35 cellular contexts compared by ENCODE assay signal in the genomic region with DNA sequence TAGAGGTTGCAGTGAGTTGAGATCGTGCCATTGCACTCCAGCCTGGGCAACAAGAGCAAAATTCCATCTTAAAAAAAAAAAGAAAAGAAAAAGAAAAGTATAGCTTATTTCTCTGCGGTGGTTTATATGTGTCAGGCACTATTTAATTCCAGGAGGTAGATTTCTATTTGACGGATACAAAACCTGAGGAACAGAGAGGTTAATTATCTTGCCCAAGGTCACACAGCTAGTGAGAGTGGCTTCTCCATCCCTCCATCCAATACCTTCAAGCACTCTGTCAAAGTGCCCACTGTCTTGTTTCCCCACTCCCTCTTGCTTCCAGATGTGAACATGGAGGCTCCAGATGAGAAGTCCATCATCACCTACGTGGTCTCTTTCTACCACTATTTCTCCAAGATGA.
"Had no signal": no experiment of that assay in that cellular context is flagged by ENCODE, and none has a peak within 500 bp of the region (broad histone marks: within the 10 kb centered on the region; RNA-seq: fewer than 3 reads in every experiment).

No MANE protein-coding gene starts in this region.

- DNase-seq: activated B cell treated with CpG ODN at 0.5 μM for 24 hours; activated CD4-positive, alpha-beta memory T cell treated with anti-CD3 and anti-CD28 coated beads, Interleukin-2, amount 10 ng/mL, durations not matched to agents 7 days and 5 days; activated CD4-positive, alpha-beta T cell treated with anti-CD3 and anti-CD28 coated beads for 4 hours; activated CD4-positive, alpha-beta T cell treated with anti-CD3 and anti-CD28 coated beads, Interleukin-2, amount 10 ng/mL, durations not matched to agents 24 days and 14 days; activated CD4-positive, alpha-beta T cell treated with anti-CD3 and anti-CD28 coated beads, Interleukin-2, amount 50 U/mL, for 48 hours; activated CD4-positive, CD25-positive, alpha-beta regulatory T cell treated with anti-CD3 and anti-CD28 coated beads, Interleukin-2, amount 50 U/mL, for 72 hours; activated CD8-positive, alpha-beta memory T cell treated with anti-CD3 and anti-CD28 coated beads for 24 hours; activated CD8-positive, alpha-beta memory T cell treated with anti-CD3 and anti-CD28 coated beads, Interleukin-2, amount 10 ng/mL, durations not matched to agents 7 days and 5 days; activated CD8-positive, alpha-beta memory T cell treated with anti-CD3 and anti-CD28 coated beads, Interleukin-2, amount 50 U/mL, for 48 hours; activated CD8-positive, alpha-beta T cell treated with anti-CD3 and anti-CD28 coated beads, Interleukin-2, amount 10 ng/mL, durations not matched to agents 7 days and 5 days; activated effector memory CD4-positive, alpha-beta T cell treated with Interleukin-2 at 50 U/mL for 16 hours; activated gamma-delta T cell; activated naive CD4-positive, alpha-beta T cell treated with anti-CD3 and anti-CD28 coated beads, Interleukin-2, amount 10 ng/mL, durations not matched to agents 7 days and 5 days; activated naive CD4-positive, alpha-beta T cell treated with Interleukin-2 at 50 U/mL for 16 hours; activated naive CD8-positive, alpha-beta T cell treated with anti-CD3 and anti-CD28 coated beads, Interleukin-2, amount 10 ng/mL, durations not matched to agents 7 days and 5 days; activated naive CD8-positive, alpha-beta T cell treated with anti-CD3 and anti-CD28 coated beads, Interleukin-2, amount 50 U/mL, for 24 hours; activated T-cell treated with anti-CD3 and anti-CD28 coated beads, Interleukin-2, amount 50 U/mL, for 24 hours; activated T-cell treated with anti-CD3 and anti-CD28 coated beads, Interleukin-2, amount 50 U/mL, for 48 hours; amygdala; anterior cingulate cortex; central memory CD4-positive, alpha-beta T cell; T-helper 1 cell; T-helper 2 cell; T-helper 9 cell had no signal

- H3K4me3 ChIP-seq: ascending aorta, cardiac muscle cell had no signal

- H3K9me3 Mint-ChIP-seq: activated B cell treated with CpG ODN at 0.5 μM for 24 hours; activated CD4-positive, alpha-beta memory T cell treated with anti-CD3 and anti-CD28 coated beads, Interleukin-2, amount 10 ng/mL, durations not matched to agents 7 days and 5 days; activated CD4-positive, alpha-beta T cell treated with anti-CD3 and anti-CD28 coated beads, Interleukin-2, amount 10 ng/mL, durations not matched to agents 24 days and 14 days; activated naive CD4-positive, alpha-beta T cell treated with anti-CD3 and anti-CD28 coated beads, Interleukin-2, amount 10 ng/mL, durations not matched to agents 7 days and 5 days; activated naive CD4-positive, alpha-beta T cell treated with anti-CD3 and anti-CD28 coated beads, Interleukin-2, amount 50 U/mL, for 24 hours; activated naive CD8-positive, alpha-beta T cell treated with anti-CD3 and anti-CD28 coated beads, Interleukin-2, amount 10 ng/mL, durations not matched to agents 7 days and 5 days; activated naive CD8-positive, alpha-beta T cell treated with anti-CD3 and anti-CD28 coated beads, Interleukin-2, amount 50 U/mL, for 24 hours; activated T-cell treated with anti-CD3 and anti-CD28 coated beads, Interleukin-2, amount 50 U/mL, for 24 hours; activated T-helper 2 cell treated with anti-CD3 and anti-CD28 coated beads, Interferon-gamma antibody, Interleukin-2, Interleukin-4, amounts not matched to agents 10 μg/mL and 5 μg/mL and 100 μg/mL, durations not matched to agents 14 hours and 24 hours and 36 hours; T-helper 1 cell treated with Interleukin-12 subunit alpha and Interleukin-12 subunit beta and Interleukin-4 antibody, amounts not matched to agents 30 μg/mL and 1 μg/mL, for 36 hours; T-helper 2 cell treated with Interferon-gamma antibody and Interleukin-4, amounts not matched to agents 5 μg/mL and 100 μg/mL, for 36 hours had no signal

- H3K4me3 Mint-ChIP-seq: activated B cell treated with CpG ODN at 0.5 μM for 24 hours; activated CD4-positive, alpha-beta memory T cell treated with anti-CD3 and anti-CD28 coated beads, Interleukin-2, amount 10 ng/mL, durations not matched to agents 7 days and 5 days; activated CD4-positive, alpha-beta T cell treated with anti-CD3 and anti-CD28 coated beads, Interleukin-2, amount 10 ng/mL, durations not matched to agents 24 days and 14 days; activated CD8-positive, alpha-beta memory T cell treated with anti-CD3 and anti-CD28 coated beads, Interleukin-2, amount 10 ng/mL, durations not matched to agents 7 days and 5 days; activated CD8-positive, alpha-beta T cell treated with anti-CD3 and anti-CD28 coated beads, Interleukin-2, amount 10 ng/mL, durations not matched to agents 7 days and 5 days; activated naive CD4-positive, alpha-beta T cell treated with anti-CD3 and anti-CD28 coated beads, Interleukin-2, amount 10 ng/mL, durations not matched to agents 7 days and 5 days; activated naive CD4-positive, alpha-beta T cell treated with anti-CD3 and anti-CD28 coated beads, Interleukin-2, amount 50 U/mL, for 24 hours; activated naive CD8-positive, alpha-beta T cell; activated naive CD8-positive, alpha-beta T cell treated with anti-CD3 and anti-CD28 coated beads, Interleukin-2, amount 10 ng/mL, durations not matched to agents 7 days and 5 days; activated naive CD8-positive, alpha-beta T cell treated with anti-CD3 and anti-CD28 coated beads, Interleukin-2, amount 50 U/mL, for 24 hours; activated T-cell treated with anti-CD3 and anti-CD28 coated beads, Interleukin-2, amount 50 U/mL, for 24 hours; brain; T-helper 1 cell treated with Interleukin-12 subunit alpha and Interleukin-12 subunit beta and Interleukin-4 antibody, amounts not matched to agents 30 μg/mL and 1 μg/mL, for 36 hours; T-helper 2 cell treated with Interferon-gamma antibody and Interleukin-4, amounts not matched to agents 5 μg/mL and 100 μg/mL, for 36 hours had no signal

- H3K27ac Mint-ChIP-seq: activated B cell treated with CpG ODN at 0.5 μM for 24 hours; activated CD4-positive, alpha-beta memory T cell treated with anti-CD3 and anti-CD28 coated beads, Interleukin-2, amount 10 ng/mL, durations not matched to agents 7 days and 5 days; activated CD4-positive, alpha-beta T cell treated with anti-CD3 and anti-CD28 coated beads, Interleukin-2, amount 10 ng/mL, durations not matched to agents 24 days and 14 days; activated CD8-positive, alpha-beta memory T cell treated with anti-CD3 and anti-CD28 coated beads, Interleukin-2, amount 10 ng/mL, durations not matched to agents 7 days and 5 days; activated CD8-positive, alpha-beta T cell treated with anti-CD3 and anti-CD28 coated beads, Interleukin-2, amount 10 ng/mL, durations not matched to agents 7 days and 5 days; activated naive CD4-positive, alpha-beta T cell treated with anti-CD3 and anti-CD28 coated beads, Interleukin-2, amount 10 ng/mL, durations not matched to agents 7 days and 5 days; activated naive CD4-positive, alpha-beta T cell treated with anti-CD3 and anti-CD28 coated beads, Interleukin-2, amount 50 U/mL, for 24 hours; activated naive CD8-positive, alpha-beta T cell; activated naive CD8-positive, alpha-beta T cell treated with anti-CD3 and anti-CD28 coated beads, Interleukin-2, amount 10 ng/mL, durations not matched to agents 7 days and 5 days; activated naive CD8-positive, alpha-beta T cell treated with anti-CD3 and anti-CD28 coated beads, Interleukin-2, amount 50 U/mL, for 24 hours; activated T-cell treated with anti-CD3 and anti-CD28 coated beads, Interleukin-2, amount 50 U/mL, for 24 hours; activated T-helper 2 cell treated with anti-CD3 and anti-CD28 coated beads, Interferon-gamma antibody, Interleukin-2, Interleukin-4, amounts not matched to agents 10 μg/mL and 5 μg/mL and 100 μg/mL, durations not matched to agents 14 hours and 24 hours and 36 hours; T-helper 1 cell treated with Interleukin-12 subunit alpha and Interleukin-12 subunit beta and Interleukin-4 antibody, amounts not matched to agents 30 μg/mL and 1 μg/mL, for 36 hours; T-helper 2 cell treated with Interferon-gamma antibody and Interleukin-4, amounts not matched to agents 5 μg/mL and 100 μg/mL, for 36 hours had no signal

- H3K4me1 Mint-ChIP-seq: activated B cell treated with CpG ODN at 0.5 μM for 24 hours; activated CD4-positive, alpha-beta memory T cell treated with anti-CD3 and anti-CD28 coated beads, Interleukin-2, amount 10 ng/mL, durations not matched to agents 7 days and 5 days; activated CD4-positive, alpha-beta T cell treated with anti-CD3 and anti-CD28 coated beads, Interleukin-2, amount 10 ng/mL, durations not matched to agents 24 days and 14 days; activated CD8-positive, alpha-beta memory T cell treated with anti-CD3 and anti-CD28 coated beads, Interleukin-2, amount 10 ng/mL, durations not matched to agents 7 days and 5 days; activated naive CD4-positive, alpha-beta T cell treated with anti-CD3 and anti-CD28 coated beads, Interleukin-2, amount 50 U/mL, for 24 hours; activated naive CD8-positive, alpha-beta T cell treated with anti-CD3 and anti-CD28 coated beads, Interleukin-2, amount 10 ng/mL, durations not matched to agents 7 days and 5 days; activated naive CD8-positive, alpha-beta T cell treated with anti-CD3 and anti-CD28 coated beads, Interleukin-2, amount 50 U/mL, for 24 hours had no signal

- H3K27me3 Mint-ChIP-seq: activated T-cell treated with anti-CD3 and anti-CD28 coated beads, Interleukin-2, amount 50 U/mL, for 24 hours had no signal

- H3K36me3 Mint-ChIP-seq: activated CD8-positive, alpha-beta memory T cell treated with anti-CD3 and anti-CD28 coated beads, Interleukin-2, amount 10 ng/mL, durations not matched to agents 7 days and 5 days; activated naive CD4-positive, alpha-beta T cell treated with anti-CD3 and anti-CD28 coated beads, Interleukin-2, amount 10 ng/mL, durations not matched to agents 7 days and 5 days; activated naive CD4-positive, alpha-beta T cell treated with anti-CD3 and anti-CD28 coated beads, Interleukin-2, amount 50 U/mL, for 24 hours; activated naive CD8-positive, alpha-beta T cell; activated naive CD8-positive, alpha-beta T cell treated with anti-CD3 and anti-CD28 coated beads, Interleukin-2, amount 10 ng/mL, durations not matched to agents 7 days and 5 days had no signal

- H3K9me3 ChIP-seq: ascending aorta had no signal

- ATAC-seq: activated CD8-positive, alpha-beta memory T cell treated with anti-CD3 and anti-CD28 coated beads, Interleukin-2, amount 10 ng/mL, durations not matched to agents 7 days and 5 days; activated CD8-positive, alpha-beta T cell treated with anti-CD3 and anti-CD28 coated beads, Interleukin-2, amount 10 ng/mL, durations not matched to agents 7 days and 5 days; activated naive CD8-positive, alpha-beta T cell treated with anti-CD3 and anti-CD28 coated beads, Interleukin-2, amount 50 U/mL, for 24 hours had no signal

- H3K27me3 ChIP-seq: ascending aorta had no signal

- H3K27ac ChIP-seq: ascending aorta, cardiac muscle cell, VCaP had no signal

- H3K4me1 ChIP-seq: ascending aorta had no signal

- FAIRE-seq: bronchial epithelial cell, TTC549 had no signal

- H3K36me3 ChIP-seq: ascending aorta, cardiac muscle cell had no signal
